In genomic region chr7:12982178-12982577, GRCh38 we compare ENCODE assay signal across 1 cellular context.
TF ChIP-seq lines count a peak whose summit lies in the region.

No MANE protein-coding gene starts in this region.

TF ChIP-seq in HepG2, 621 proteins besides CTCF, POLR2A, EP300 and RAD21 (continued from another document):
- TF ChIP-seq, protein P1, sequence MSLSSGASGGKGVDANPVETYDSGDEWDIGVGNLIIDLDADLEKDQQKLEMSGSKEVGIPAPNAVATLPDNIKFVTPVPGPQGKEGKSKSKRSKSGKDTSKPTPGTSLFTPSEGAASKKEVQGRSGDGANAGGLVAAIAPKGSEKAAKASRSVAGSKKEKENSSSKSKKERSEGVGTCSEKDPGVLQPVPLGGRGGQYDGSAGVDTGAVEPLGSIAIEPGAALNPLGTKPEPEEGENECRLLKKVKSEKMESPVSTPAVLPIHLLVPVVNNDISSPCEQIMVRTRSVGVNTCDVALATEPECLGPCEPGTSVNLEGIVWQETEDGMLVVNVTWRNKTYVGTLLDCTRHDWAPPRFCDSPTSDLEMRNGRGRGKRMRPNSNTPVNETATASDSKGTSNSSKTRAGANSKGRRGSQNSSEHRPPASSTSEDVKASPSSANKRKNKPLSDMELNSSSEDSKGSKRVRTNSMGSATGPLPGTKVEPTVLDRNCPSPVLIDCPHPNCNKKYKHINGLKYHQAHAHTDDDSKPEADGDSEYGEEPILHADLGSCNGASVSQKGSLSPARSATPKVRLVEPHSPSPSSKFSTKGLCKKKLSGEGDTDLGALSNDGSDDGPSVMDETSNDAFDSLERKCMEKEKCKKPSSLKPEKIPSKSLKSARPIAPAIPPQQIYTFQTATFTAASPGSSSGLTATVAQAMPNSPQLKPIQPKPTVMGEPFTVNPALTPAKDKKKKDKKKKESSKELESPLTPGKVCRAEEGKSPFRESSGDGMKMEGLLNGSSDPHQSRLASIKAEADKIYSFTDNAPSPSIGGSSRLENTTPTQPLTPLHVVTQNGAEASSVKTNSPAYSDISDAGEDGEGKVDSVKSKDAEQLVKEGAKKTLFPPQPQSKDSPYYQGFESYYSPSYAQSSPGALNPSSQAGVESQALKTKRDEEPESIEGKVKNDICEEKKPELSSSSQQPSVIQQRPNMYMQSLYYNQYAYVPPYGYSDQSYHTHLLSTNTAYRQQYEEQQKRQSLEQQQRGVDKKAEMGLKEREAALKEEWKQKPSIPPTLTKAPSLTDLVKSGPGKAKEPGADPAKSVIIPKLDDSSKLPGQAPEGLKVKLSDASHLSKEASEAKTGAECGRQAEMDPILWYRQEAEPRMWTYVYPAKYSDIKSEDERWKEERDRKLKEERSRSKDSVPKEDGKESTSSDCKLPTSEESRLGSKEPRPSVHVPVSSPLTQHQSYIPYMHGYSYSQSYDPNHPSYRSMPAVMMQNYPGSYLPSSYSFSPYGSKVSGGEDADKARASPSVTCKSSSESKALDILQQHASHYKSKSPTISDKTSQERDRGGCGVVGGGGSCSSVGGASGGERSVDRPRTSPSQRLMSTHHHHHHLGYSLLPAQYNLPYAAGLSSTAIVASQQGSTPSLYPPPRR (CRISPR knock-in tag; IDR thresholded peaks at IDR 0.05; ENCODE audit: borderline replicate concordance) = no peak
- no peak for TF ChIP-seq HOXA5 (CRISPR knock-in tag; IDR thresholded peaks at IDR 0.05)
- no peak for TF ChIP-seq YEATS2 (CRISPR knock-in tag; IDR thresholded peaks at IDR 0.05; ENCODE audit: borderline replicate concordance)
- TF ChIP-seq CHCHD3 (CRISPR knock-in tag; IDR thresholded peaks at IDR 0.05) = no peak
- TF ChIP-seq KDM6A (CRISPR knock-in tag; IDR thresholded peaks at IDR 0.05; ENCODE audit: low read depth) = no peak
- TF ChIP-seq ZFP1 (CRISPR knock-in tag; IDR thresholded peaks at IDR 0.05) = no peak
- TF ChIP-seq BCL6 (CRISPR knock-in tag; IDR thresholded peaks at IDR 0.05) = no peak
- TF ChIP-seq HES4 (CRISPR knock-in tag; IDR thresholded peaks at IDR 0.05; ENCODE audit: borderline replicate concordance) = no peak
- no peak for TF ChIP-seq AFF4 (CRISPR knock-in tag; IDR thresholded peaks at IDR 0.05)
- no peak for TF ChIP-seq HNF1B (CRISPR knock-in tag; IDR thresholded peaks at IDR 0.05)
- TF ChIP-seq ZFP37 (CRISPR knock-in tag; IDR thresholded peaks at IDR 0.05; ENCODE audit: borderline replicate concordance) = no peak
- TF ChIP-seq ZNF121 (CRISPR knock-in tag; IDR thresholded peaks at IDR 0.05) = no peak
- no peak for TF ChIP-seq ZNF570 (CRISPR knock-in tag; IDR thresholded peaks at IDR 0.05; ENCODE audit: borderline replicate concordance)
- no peak for TF ChIP-seq ZNF800 (CRISPR knock-in tag; IDR thresholded peaks at IDR 0.05)
- TF ChIP-seq KDM3A (CRISPR knock-in tag; IDR thresholded peaks at IDR 0.05; ENCODE audit: low read depth) = no peak
